ENCODE assay signal across 1 cellular context in the genomic region with DNA sequence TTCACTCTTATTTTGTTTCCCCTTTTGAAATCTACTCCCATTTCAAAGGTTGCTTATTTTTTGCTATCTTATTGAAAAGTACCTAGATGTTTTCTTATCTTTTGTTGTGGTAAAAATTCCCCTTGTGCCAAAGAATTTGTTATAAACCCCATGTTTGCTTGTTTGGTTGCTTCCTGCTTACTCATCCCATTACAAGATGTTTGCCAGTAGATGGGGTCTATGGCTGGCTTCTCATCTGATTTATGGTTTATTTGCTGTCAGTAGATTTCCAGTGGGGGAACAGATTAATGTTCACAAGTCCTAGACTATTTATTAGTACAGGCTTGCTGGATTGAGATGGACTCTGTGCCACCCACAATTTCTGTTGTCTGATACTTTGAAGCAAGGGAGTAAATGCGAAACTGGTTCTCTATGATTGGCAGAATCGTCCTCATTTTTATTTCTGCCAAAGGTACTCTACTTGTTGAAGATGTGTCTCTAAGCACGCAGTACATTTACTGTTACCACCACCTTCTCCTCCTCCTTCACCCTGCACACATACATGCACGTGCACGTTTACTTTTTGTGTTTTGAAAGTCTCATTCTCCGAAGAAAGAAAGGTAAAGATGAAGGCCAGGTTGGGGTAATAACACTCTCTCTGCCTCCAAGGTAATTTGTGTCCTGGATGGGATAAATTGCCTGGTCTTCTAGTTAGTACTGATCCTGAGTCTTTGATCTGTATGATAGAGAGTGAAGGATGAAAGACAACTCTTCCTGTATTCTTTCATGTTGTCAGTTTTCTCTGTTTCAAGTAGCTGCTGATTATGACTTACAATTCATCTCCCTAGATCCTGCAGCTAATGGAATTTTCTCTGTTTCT.
TF ChIP-seq lines count a peak whose summit lies in the region.

No MANE protein-coding gene starts in this region.

TF ChIP-seq in GM23338, 12 proteins besides CTCF, POLR2A, EP300 and RAD21 (continued from another document):
- TF ChIP-seq ZNF462 (CRISPR knock-in tag; IDR thresholded peaks at IDR 0.05) (no peak), EZH2 (IDR thresholded peaks at IDR 0.05; ENCODE audit: low read depth, unreplicated experiment) (no peak), ZNF114 (CRISPR knock-in tag; IDR thresholded peaks at IDR 0.05) (no peak), STAT1 (IDR thresholded peaks at IDR 0.05; ENCODE audit: unreplicated experiment) (no peak)
